ENCODE assay signal across 12 cellular contexts in the genomic region with DNA sequence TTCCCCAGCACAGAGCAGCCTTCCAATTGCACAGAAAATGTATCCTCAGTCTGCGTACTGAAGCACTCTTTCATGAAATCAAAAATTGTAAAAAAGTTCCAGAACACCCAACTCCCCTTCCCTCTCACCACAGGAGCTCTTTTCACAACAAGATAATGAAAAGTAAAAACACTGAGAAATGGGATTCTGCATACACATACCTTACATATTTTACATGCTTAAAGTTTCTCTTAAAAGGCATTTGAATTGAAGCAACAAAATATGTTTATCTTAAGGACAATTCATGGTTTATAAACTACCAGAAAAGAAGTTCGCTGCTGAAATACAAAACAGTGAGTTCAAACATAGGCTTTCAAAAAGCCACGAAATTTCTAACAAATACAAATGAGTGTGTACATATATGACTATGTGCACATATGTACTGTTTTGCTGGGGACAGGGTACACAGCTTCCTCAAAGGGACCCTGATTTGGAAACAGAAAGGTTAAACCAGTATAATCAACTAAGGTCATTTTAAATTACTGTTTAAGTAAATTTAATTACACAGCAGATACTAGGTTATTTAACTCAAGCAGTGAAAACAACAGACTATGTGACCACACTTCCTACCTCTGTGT. TPM values are rescaled to one million over a fixed set of nuclear protein-coding genes. Genes with fewer than 3 reads are reported as not detected.
DNase-seq lines count a peak whose midpoint lies in the region; ATAC-seq and TF ChIP-seq lines count a peak whose summit lies in the region.
"Had no signal": no experiment of that assay in that cellular context is flagged by ENCODE, and none has a peak within 500 bp of the region (broad histone marks: within the 10 kb centered on the region; RNA-seq: fewer than 3 reads in every experiment).

No MANE protein-coding gene starts in this region.

- H3K27me3 ChIP-seq in BLaER1 treated with 17β-estradiol and CSF1 and Interleukin-3, amounts not matched to agents 10 nM and 100 nM: no peaks in the 10 kb centered on the region

- peak overlapping the region in 4 of 11 experiments; percentile 17 to 62 (median 37); a peak in 6 of 22 replicates for H3K9ac ChIP-seq in BLaER1 treated with 17β-estradiol and CSF1 and Interleukin-3, amounts not matched to agents 10 nM and 100 nM

- peak overlapping the region; percentile 43 for H3K4me3 Mint-ChIP-seq in activated naive CD8-positive, alpha-beta T cell treated with anti-CD3 and anti-CD28 coated beads for 36 hours
- H3K4me3 Mint-ChIP-seq: nephron progenitor cell had no signal

- peak overlapping the region in 4 of 11 experiments; percentile 21 to 46 (median 26); a peak in 6 of 22 replicates for H3K27ac ChIP-seq in BLaER1 treated with 17β-estradiol and CSF1 and Interleukin-3, amounts not matched to agents 10 nM and 100 nM
- H3K27ac ChIP-seq in HEK293 (ENCODE audit: extremely low read depth, low read depth, low read length) (no peak overlapping the region), mesodermal cell (ENCODE audit: low read depth, low read length, severe bottlenecking) (peak overlapping the region; percentile 5)

- POLR2A ChIA-PET in HEK293 (lab: Yijun Ruan, JAX): no interaction called here

- CTCF ChIA-PET in HEK293 (lab: Yijun Ruan, JAX): interaction anchor here (0.6 to 3.8 kb wide), 3 partner anchors 32 to 667 kb away, joined by 3 to 19 read pairs (median 3); no protein-coding TSS in a partner anchor

- no peak for DNase-seq in activated naive CD8-positive, alpha-beta T cell treated with anti-CD3 and anti-CD28 coated beads for 36 hours
- DNase-seq in NCI-H146 (lab: John Stamatoyannopoulos, UW): no peak
- no peak for DNase-seq in NCI-H146 treated with DMSO at 0.1 percent for 48 hours (lab: John Stamatoyannopoulos, UW; ENCODE audit: unreplicated experiment)
- DNase-seq: NCI-H510A treated with DMSO at 0.1 percent for 48 hours, nephron progenitor cell had no signal

- no peak overlapping the region for H3K27ac Mint-ChIP-seq in activated naive CD8-positive, alpha-beta T cell treated with anti-CD3 and anti-CD28 coated beads for 36 hours

- TF ChIP-seq CTCF in HEK293 (tag by site-specific recombination; IDR thresholded peaks at IDR 0.05): no peak

- H3K36me3 ChIP-seq in BLaER1 treated with 17β-estradiol and CSF1 and Interleukin-3, amounts not matched to agents 10 nM and 100 nM: peaks cover 0 to 32% (median 23%) of the 10 kb centered on the region in 11 experiments; a peak in 21 of 22 replicates
- H3K36me3 ChIP-seq in HEK293 (ENCODE audit: control insufficient read depth in 2 of 2, insufficient read depth in 1 of 2, low read length in 2 of 2): peaks cover 0 to 8% of the 10 kb centered on the region in 2 experiments; a peak in 2 of 3 replicates
- H3K36me3 ChIP-seq in mesodermal cell (ENCODE audit: control insufficient read depth, insufficient read depth, low read length): peaks cover 13% of the 10 kb centered on the region

- H4K20me1 ChIP-seq in BLaER1 treated with 17β-estradiol and CSF1 and Interleukin-3, amounts not matched to agents 10 nM and 100 nM: peaks cover 34 to 83% (median 72%) of the 10 kb centered on the region in 11 experiments; a peak in 21 of 22 replicates

- H3K9me3 Mint-ChIP-seq in activated naive CD8-positive, alpha-beta T cell treated with anti-CD3 and anti-CD28 coated beads for 36 hours: no peaks in the 10 kb centered on the region
- H3K9me3 Mint-ChIP-seq: nephron progenitor cell had no signal

- H3K4me2 ChIP-seq in BLaER1 treated with 17β-estradiol and CSF1 and Interleukin-3, amounts not matched to agents 10 nM and 100 nM: peak overlapping the region in 10 of 11 experiments; percentile 45 to 89 (median 62); a peak in 16 of 22 replicates

- peaks cover 13% of the 10 kb centered on the region for H3K36me3 Mint-ChIP-seq in activated naive CD8-positive, alpha-beta T cell treated with anti-CD3 and anti-CD28 coated beads for 36 hours

- no peaks in the 10 kb centered on the region for H3K27me3 Mint-ChIP-seq in activated naive CD8-positive, alpha-beta T cell treated with anti-CD3 and anti-CD28 coated beads for 36 hours

- no peak for ATAC-seq in GM21717 (IDR thresholded peaks at IDR 0.05; ENCODE audit: unreplicated experiment)
- ATAC-seq in GM18873 (IDR thresholded peaks at IDR 0.05; ENCODE audit: low FRiP score, unreplicated experiment): no peak

- peak overlapping the region in 1 of 10 experiments; percentile 41; a peak in 1 of 20 replicates for H3K4me3 ChIP-seq in BLaER1 treated with 17β-estradiol and CSF1 and Interleukin-3, amounts not matched to agents 10 nM and 100 nM
- H3K4me3 ChIP-seq in HEK293 (ENCODE audit: low read depth, low read length): no peak overlapping the region
- no peak overlapping the region for H3K4me3 ChIP-seq in mesodermal cell (ENCODE audit: extremely low read depth, insufficient read depth, low read length, poor library complexity, severe bottlenecking)

- peaks cover 38 to 83% (median 59%) of the 10 kb centered on the region in 10 experiments for H3K4me1 ChIP-seq in BLaER1 treated with 17β-estradiol and CSF1 and Interleukin-3, amounts not matched to agents 10 nM and 100 nM
- H3K4me1 ChIP-seq in HEK293 (ENCODE audit: control insufficient read depth, insufficient read depth, low read length) (peaks cover 13% of the 10 kb centered on the region), mesodermal cell (ENCODE audit: control insufficient read depth, insufficient read depth, low read length, poor library complexity, severe bottlenecking) (peaks cover 28% of the 10 kb centered on the region)

- no peaks in the 10 kb centered on the region for H3K9me3 ChIP-seq in BLaER1 treated with 17β-estradiol and CSF1 and Interleukin-3, amounts not matched to agents 10 nM and 100 nM (replicated peaks in 1 of 11)
- no peaks in the 10 kb centered on the region for H3K9me3 ChIP-seq in HEK293 (ENCODE audit: control insufficient read depth, insufficient read depth, low read depth, low read length)
- no peaks in the 10 kb centered on the region for H3K9me3 ChIP-seq in mesodermal cell (ENCODE audit: control insufficient read depth, low read length)

- peaks cover 59% of the 10 kb centered on the region for H3K4me1 Mint-ChIP-seq in activated naive CD8-positive, alpha-beta T cell treated with anti-CD3 and anti-CD28 coated beads for 36 hours

- 88% methylated on average over 1 of the region's 3 CpGs; no CpG with 5 or more reads in 1 of the 2 experiments for WGBS in mesodermal cell (ENCODE audit: insufficient coverage in 2 of 2), 2 experiments

TF ChIP-seq in HEK293, 187 proteins besides CTCF, POLR2A, EP300 and RAD21:
- TF ChIP-seq SCRT2 (tag by site-specific recombination; IDR thresholded peaks at IDR 0.05): no peak
- TF ChIP-seq ZNF133 (tag by site-specific recombination; IDR thresholded peaks at IDR 0.05): no peak
- TF ChIP-seq ZEB2 (tag by site-specific recombination; IDR thresholded peaks at IDR 0.05): no peak
- no peak for TF ChIP-seq ZNF707 (tag by site-specific recombination; IDR thresholded peaks at IDR 0.05)
- no peak for TF ChIP-seq ZNF585B (tag by site-specific recombination; IDR thresholded peaks at IDR 0.05)
- no peak for TF ChIP-seq ZFP3 (tag by site-specific recombination; IDR thresholded peaks at IDR 0.05; ENCODE audit: low read depth)
- no peak for TF ChIP-seq ZNF354C (tag by site-specific recombination; IDR thresholded peaks at IDR 0.05; ENCODE audit: borderline replicate concordance, low read depth)
- peak; percentile 58 for TF ChIP-seq ZNF664 (tag by site-specific recombination; IDR thresholded peaks at IDR 0.05)
- TF ChIP-seq ZNF791 (tag by site-specific recombination; IDR thresholded peaks at IDR 0.05): no peak

RNA-seq across cellular contexts. Expression of gene COG1, which starts 33.8 kb away (rescaled TPM):
- total RNA-seq in activated naive CD8-positive, alpha-beta T cell treated with anti-CD3 and anti-CD28 coated beads for 36 hours: 10 to 100 TPM; 23.4 to 27.7 TPM
- 36.3 TPM for polyA plus RNA-seq in mesodermal cell (2013, experiment 1 of 2)
- polyA plus RNA-seq in mesodermal cell (2013, experiment 2 of 2): 32.6 TPM

RNA-seq across cellular contexts. Expression of gene CPSF4L, which starts 35.0 kb away (rescaled TPM):
- total RNA-seq in activated naive CD8-positive, alpha-beta T cell treated with anti-CD3 and anti-CD28 coated beads for 36 hours: not detected
- not detected for polyA plus RNA-seq in mesodermal cell (2013, experiment 1 of 2)
- not detected for polyA plus RNA-seq in mesodermal cell (2013, experiment 2 of 2)
- total RNA-seq: dermis blood vessel endothelial cell, LHCN-M2 had no signal
